Comparison of ENCODE assay signal across 27 cellular contexts in the genomic region with DNA sequence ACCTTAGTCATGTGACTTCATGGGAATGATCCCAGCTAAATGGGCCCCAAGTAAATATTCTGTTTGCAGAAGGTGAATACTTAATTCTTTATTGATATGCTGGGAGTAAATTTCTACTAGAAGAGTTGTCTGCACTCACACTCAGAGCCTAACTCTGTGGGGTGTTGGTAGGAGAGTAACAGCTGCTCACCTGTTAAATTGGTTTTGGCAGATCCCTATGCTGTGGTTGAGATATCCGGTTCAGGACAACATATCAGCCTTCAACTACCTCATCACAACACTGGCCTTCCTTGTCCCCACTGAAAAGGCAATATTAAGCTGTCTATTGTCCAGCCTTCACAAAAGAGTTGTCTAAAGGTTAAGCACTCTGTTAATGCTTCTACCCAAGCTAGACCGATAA.
"Had no signal": no experiment of that assay in that cellular context is flagged by ENCODE, and none has a peak within 500 bp of the region (broad histone marks: within the 10 kb centered on the region; RNA-seq: fewer than 3 reads in every experiment).

No MANE protein-coding gene starts in this region.

- H3K4me3 ChIP-seq: dorsolateral prefrontal cortex, lung, mucosa of descending colon, ovary, psoas muscle, right lobe of liver, smooth muscle cell, stomach, thyroid gland had no signal

- H3K36me3 ChIP-seq: ovary, right lobe of liver, stomach, thyroid gland had no signal

- H3K4me1 Mint-ChIP-seq: memory B cell; naive thymus-derived CD4-positive, alpha-beta T cell; nephron progenitor cell had no signal

- H3K9me3 Mint-ChIP-seq: memory B cell, mesothelial cell of epicardium, nephron progenitor cell had no signal

- H3K36me3 Mint-ChIP-seq: memory B cell; mesothelial cell of epicardium; naive thymus-derived CD4-positive, alpha-beta T cell had no signal

- H3K4me1 ChIP-seq: psoas muscle, stomach, thyroid gland had no signal

- H3K27ac Mint-ChIP-seq: memory B cell; mesothelial cell of epicardium; naive thymus-derived CD4-positive, alpha-beta T cell; nephron progenitor cell had no signal

- H3K27me3 ChIP-seq: ovary, right lobe of liver, stomach, thyroid gland had no signal

- H3K27ac ChIP-seq: dorsolateral prefrontal cortex, ovary, psoas muscle, right lobe of liver, stomach, thyroid gland had no signal

- H3K4me3 Mint-ChIP-seq: memory B cell; mesothelial cell of epicardium; naive thymus-derived CD4-positive, alpha-beta T cell; nephron progenitor cell had no signal

- H3K9me3 ChIP-seq: mucosa of descending colon, ovary, psoas muscle, right lobe of liver, thyroid gland had no signal

- DNase-seq: cerebellar nuclear complex; cortex of kidney; dorsolateral prefrontal cortex; effector CD4-positive, alpha-beta T cell; head of caudate nucleus; kidney; mucosa of descending colon; naive thymus-derived CD4-positive, alpha-beta T cell; nephron progenitor cell; occipital lobe; ovary; posterior cingulate gyrus; psoas muscle; right lobe of liver; stimulated activated CD4-positive, alpha-beta T cell treated with anti-CD3 and anti-CD28 coated beads, Interleukin-12 subunit alpha, Interleukin-12 subunit beta, amount 100 ng/mL, for 4 hours; stimulated activated CD4-positive, alpha-beta T cell treated with anti-CD3 and anti-CD28 coated beads, Interleukin-1b, Interleukin-23, amount 100 ng/mL, for 48 hours; stimulated activated CD4-positive, alpha-beta T cell treated with anti-CD3 and anti-CD28 coated beads, Interleukin-4, amount 100 ng/mL, for 1 hour; stimulated activated CD8-positive, alpha-beta memory T cell treated with anti-CD3 and anti-CD28 coated beads, Interleukin-4, amount 100 ng/mL, for 48 hours; stimulated activated naive CD4-positive, alpha-beta T cell treated with Interleukin-2 at 50 U/mL for 16 hours; stomach; thyroid gland; trophoblast cell had no signal

- H3K4me2 ChIP-seq: smooth muscle cell had no signal

- ATAC-seq: left lobe of liver; mucosa of descending colon; naive thymus-derived CD4-positive, alpha-beta T cell; psoas muscle; right lobe of liver had no signal
